Comparison of ENCODE assay signal across 11 cellular contexts in the genomic region with DNA sequence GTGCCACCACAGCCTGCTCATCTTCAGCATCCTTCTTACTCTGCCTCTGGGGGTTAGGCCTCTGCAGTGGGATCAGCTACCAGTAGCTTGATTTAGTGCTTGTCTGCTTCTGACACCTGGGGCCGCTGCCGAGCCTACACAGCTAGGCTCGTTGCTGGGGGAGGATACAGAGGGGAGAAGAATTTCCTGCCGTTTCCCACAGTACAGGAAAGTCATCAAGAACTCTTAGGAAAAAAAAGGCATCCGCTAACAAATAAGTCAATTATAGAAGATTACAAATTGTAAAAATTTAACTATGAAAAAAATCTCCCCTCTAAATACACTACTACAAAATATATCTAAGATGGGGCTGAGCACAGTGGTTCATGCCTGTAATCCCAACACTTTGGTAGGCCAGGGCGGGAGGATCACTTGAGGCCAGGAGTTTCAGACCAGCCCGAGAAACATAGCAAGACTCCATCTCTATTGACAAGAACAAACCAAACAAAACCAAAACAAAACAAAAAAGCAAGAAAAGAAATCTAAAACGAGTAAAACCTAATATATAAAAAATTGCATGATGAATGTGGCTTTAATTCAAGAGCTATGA. TPM values are rescaled to one million over a fixed set of nuclear protein-coding genes. Genes with fewer than 3 reads are reported as not detected.
DNase-seq lines count a peak whose midpoint lies in the region; ATAC-seq, FAIRE-seq and TF ChIP-seq lines count a peak whose summit lies in the region.
"Had no signal": no experiment of that assay in that cellular context is flagged by ENCODE, and none has a peak within 500 bp of the region (broad histone marks: within the 10 kb centered on the region; RNA-seq: fewer than 3 reads in every experiment).

No MANE protein-coding gene starts in this region.

- H3K79me2 ChIP-seq in fibroblast of lung (ENCODE audit: control insufficient read depth, insufficient read depth, low read length), result peaks cover 96% of the 10 kb centered on the region

- no peak for FAIRE-seq in pancreas (lab: Jason Lieb, UNC)

- WGBS in pancreas, 2 donors, result 61 to 63% methylated on average over 8 of the region's 8 CpGs
- no CpG with 5 or more reads among the region's 8 CpGs for WGBS in neuronal stem cell (ENCODE audit: extremely low coverage in 2 of 2, insufficient read length in 2 of 2, insufficient replicate concordance in 1 of 2), 2 donors

- no peak overlapping the region for H2AFZ ChIP-seq in fibroblast of lung (ENCODE audit: low read length)
- H2AFZ ChIP-seq in neuronal stem cell (ENCODE audit: low read length), result no peak overlapping the region

- no peak overlapping the region for H3K14ac ChIP-seq in neuronal stem cell (ENCODE audit: low read length)

- H3K9ac ChIP-seq in fibroblast of lung (ENCODE audit: insufficient read depth, low read length), result no peak overlapping the region
- no peak overlapping the region for H3K9ac ChIP-seq in neuronal stem cell (ENCODE audit: low read depth, low read length, poor library complexity)

- H3K4me3 ChIP-seq in fibroblast of lung (replicated peaks in 1 of 4; ENCODE audit: control extremely low read depth in 1 of 4, insufficient read depth in 1 of 4, low read depth in 3 of 4, low read length in 4 of 4) (no peak overlapping the region), pancreas (no peak overlapping the region), neuronal stem cell (ENCODE audit: low read length in 2 of 2) (no peak overlapping the region)

- no peak overlapping the region for H2AK5ac ChIP-seq in neuronal stem cell (ENCODE audit: low read depth, low read length)

- no peak overlapping the region for H2BK15ac ChIP-seq in neuronal stem cell (ENCODE audit: low read length)

- H4K20me1 ChIP-seq in fibroblast of lung (ENCODE audit: control insufficient read depth, extremely low read depth, insufficient read depth, low read length), result peaks cover 6% of the 10 kb centered on the region

- peaks cover 40% of the 10 kb centered on the region for H3K36me3 Mint-ChIP-seq in Calu3 (ENCODE audit: insufficient read depth, unreplicated experiment)

- H3K27ac Mint-ChIP-seq in Calu3 (ENCODE audit: unreplicated experiment), result peak overlapping the region; percentile 93

- H3K4me3 Mint-ChIP-seq in Calu3 (ENCODE audit: low read depth, unreplicated experiment), result peak overlapping the region; percentile 49

- ATAC-seq in pancreas (peak in 2 of 4 donors; percentile 6 to 31), HG03108 (IDR thresholded peaks at IDR 0.05; ENCODE audit: unreplicated experiment) (no peak)

- peaks cover 9% of the 10 kb centered on the region for H3K36me3 ChIP-seq in fibroblast of lung (ENCODE audit: control insufficient read depth, insufficient read depth, low read length)
- no peaks in the 10 kb centered on the region for H3K36me3 ChIP-seq in pancreas
- peaks cover 2 to 25% of the 10 kb centered on the region in 2 donors for H3K36me3 ChIP-seq in neuronal stem cell (replicated peaks in 1 of 2; ENCODE audit: control insufficient read depth in 2 of 2, insufficient read depth in 2 of 2, low read length in 2 of 2)

- H3K18ac ChIP-seq in neuronal stem cell (ENCODE audit: low read length), result no peak overlapping the region

- peaks cover 10% of the 10 kb centered on the region for H3K79me1 ChIP-seq in neuronal stem cell (ENCODE audit: low read depth, low read length)

- TF ChIP-seq CTCF in Calu3 (IDR thresholded peaks at IDR 0.05; ENCODE audit: unreplicated experiment) (no peak), fibroblast of lung (conservative IDR thresholded peaks at IDR 0.05 in 1 of 2, IDR thresholded peaks at IDR 0.05 in 1 of 2; ENCODE audit: low read depth in 1 of 2, low read length in 2 of 2) (peak in 1 of 2 donors; percentile 5), pancreas (IDR thresholded peaks at IDR 0.05) (no peak)

- no peak overlapping the region for H3K23ac ChIP-seq in neuronal stem cell (ENCODE audit: low read depth, low read length, poor library complexity)

- no peaks in the 10 kb centered on the region for H3K27me3 Mint-ChIP-seq in Calu3 (ENCODE audit: unreplicated experiment)

- CTCF ChIA-PET in Calu3 (lab: Charles Lee), result interaction anchor here (0.5 kb wide), 1 partner anchor 143 kb away, joined by 3 read pairs; no protein-coding TSS in a partner anchor

- no peaks in the 10 kb centered on the region for H3K9me3 Mint-ChIP-seq in Calu3 (ENCODE audit: low read depth, unreplicated experiment)

- H3K27ac ChIP-seq in fibroblast of lung (ENCODE audit: insufficient read depth, low read length) (peak overlapping the region; percentile 16), pancreas (peak overlapping the region; percentile 83 to 92 (median 88)), neuronal stem cell (replicated peaks; ENCODE audit: low read length) (no peak overlapping the region)

- H3K27me3 ChIP-seq in fibroblast of lung (ENCODE audit: control insufficient read depth, insufficient read depth, low read length) (no peaks in the 10 kb centered on the region), pancreas (no peaks in the 10 kb centered on the region), neuronal stem cell (ENCODE audit: control insufficient read depth in 3 of 3, insufficient read depth in 3 of 3, low read depth in 1 of 3, low read length in 3 of 3) (no peaks in the 10 kb centered on the region)

- H3K4me2 ChIP-seq in fibroblast of lung (ENCODE audit: extremely low read depth, insufficient read depth, low read length) (peak overlapping the region; percentile 42), neuronal stem cell (ENCODE audit: insufficient read depth, low read length, poor library complexity, severe bottlenecking) (no peak overlapping the region)

- H2BK120ac ChIP-seq in neuronal stem cell (ENCODE audit: low read depth, low read length), result no peak overlapping the region

- no peak overlapping the region for H2BK12ac ChIP-seq in neuronal stem cell (ENCODE audit: low read length)

- H2BK5ac ChIP-seq in neuronal stem cell (ENCODE audit: low read length), result no peak overlapping the region

- H3K4me1 ChIP-seq in fibroblast of lung (ENCODE audit: control insufficient read depth, extremely low read depth, insufficient read depth, low read length) (peaks cover 14% of the 10 kb centered on the region), pancreas (peaks cover 18 to 29% (median 29%) of the 10 kb centered on the region in 3 donors), neuronal stem cell (ENCODE audit: control insufficient read depth in 2 of 2, insufficient read depth in 1 of 2, low read depth in 1 of 2, low read length in 2 of 2) (peaks cover 0 to 6% of the 10 kb centered on the region in 2 donors)

- DNase-seq in Calu3 (peak; percentile 49), M059J (ENCODE audit: low read depth) (peak; percentile 39), fibroblast of lung (ENCODE audit: low read depth in 2 of 2) (peak in 1 of 2 donors; percentile 79), pancreas (no peak), cerebellum (ENCODE audit: low spot score) (no peak), neuronal stem cell (ENCODE audit: low spot score) (no peak), NAMALWA (ENCODE audit: low spot score) (no peak)
- DNase-seq: activated CD4-positive, alpha-beta T cell treated with anti-CD3 and anti-CD28 coated beads for 1 hour; DMS153; NCI-H187 had no signal

- BruUV-seq in Calu3 (replicated peaks; lab: Mats Ljungman, UMichigan), result TSS peak; percentile 89

- no peak overlapping the region for H3K4ac ChIP-seq in neuronal stem cell (ENCODE audit: low read length)

- H4K91ac ChIP-seq in neuronal stem cell (ENCODE audit: low read depth, low read length, poor library complexity), result no peak overlapping the region

- H3K4me1 Mint-ChIP-seq in Calu3 (ENCODE audit: low read depth, unreplicated experiment), result peaks cover 54% of the 10 kb centered on the region

- H3K9me3 ChIP-seq in fibroblast of lung (ENCODE audit: control insufficient read depth, insufficient read depth, low read depth, low read length), result no peaks in the 10 kb centered on the region
- no peaks in the 10 kb centered on the region for H3K9me3 ChIP-seq in pancreas
- no peaks in the 10 kb centered on the region for H3K9me3 ChIP-seq in neuronal stem cell (replicated peaks in 1 of 2; ENCODE audit: control insufficient read depth in 2 of 2, insufficient read depth in 1 of 2, low read depth in 1 of 2, low read length in 2 of 2)

- no peak overlapping the region for H4K8ac ChIP-seq in neuronal stem cell (ENCODE audit: low read depth, low read length)

- intact Hi-C loops in Calu3 (cut with micrococcal nuclease; ENCODE audit: unreplicated experiment), result loop anchor here (2.0 to 10.0 kb wide), 2 partner anchors 92 to 100 kb away; no protein-coding TSS in a partner anchor
- intact Hi-C loops in pancreas (cut with DNase I), result no loop called here

RNA-seq across cellular contexts. Expression of a gene that starts 26.7 kb away (rescaled TPM):
- total RNA-seq in Calu3 (2022) (19.0 and 19.3 TPM in 2 replicates), fibroblast of lung (11.0 and 16.2 TPM in 2 replicates), pancreas (10 to 100 TPM in 2 of 6 donors, 1 to 10 TPM in 4; 6.0 to 12.5 (median 8.3) TPM), cerebellum (4.3 TPM)
- total RNA-seq in M059J (2014; rRNA removed; shearing (Covaris generic)), result 6.1 and 9.9 TPM in 2 replicates
- polyA plus RNA-seq in fibroblast of lung (17.6 and 32.0 TPM in 2 replicates), pancreas (1 to 10 TPM; 3.8 to 6.7 TPM)
- polyA plus RNA-seq in fibroblast of lung (2012), result 14.8 and 30.1 TPM in 2 replicates
- 22.5 and 36.8 TPM in 2 replicates for polyA minus RNA-seq in fibroblast of lung (ENCODE audit: low replicate concordance)
- 13.5 TPM for polyA plus RNA-seq in neuronal stem cell (2013, experiment 1 of 2)
- 14.1 TPM for polyA plus RNA-seq in neuronal stem cell (2013, experiment 2 of 2)

Comparison
In these comparisons a context has a peak if more than half of its experiments do, and no peak if none do; other contexts are left out.
1. DNase-seq: peak in Calu3 (single experiment) and M059J (single experiment); none in pancreas (0 of 6), cerebellum (single experiment), neuronal stem cell (single experiment) and NAMALWA (single experiment).